ENCODE assay signal across 10 cellular contexts in the genomic region with DNA sequence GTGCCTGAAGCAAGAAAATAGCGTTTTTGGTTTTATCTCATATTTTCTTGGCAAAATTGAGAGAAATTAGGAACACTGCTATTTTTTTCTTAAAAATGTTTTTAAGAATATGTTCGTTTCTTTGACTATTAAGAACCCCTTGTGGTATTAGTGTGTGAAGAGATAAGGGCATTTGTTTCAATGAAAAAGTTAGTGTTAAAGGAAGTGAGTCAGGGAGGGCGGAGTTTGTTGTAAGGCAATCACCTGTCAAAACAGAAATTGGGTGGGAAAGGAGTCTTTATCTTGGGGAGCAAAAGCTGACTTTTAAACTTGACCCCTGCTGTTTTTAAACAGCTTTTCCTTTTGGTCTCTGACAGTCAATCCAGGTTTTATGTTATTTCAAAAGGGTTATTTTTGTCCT. TPM values are rescaled to one million over a fixed set of nuclear protein-coding genes. Genes with fewer than 3 reads are reported as not detected.
DNase-seq lines count a peak whose midpoint lies in the region; ATAC-seq and TF ChIP-seq lines count a peak whose summit lies in the region.
"Had no signal": no experiment of that assay in that cellular context is flagged by ENCODE, and none has a peak within 500 bp of the region (broad histone marks: within the 10 kb centered on the region; RNA-seq: fewer than 3 reads in every experiment).

No MANE protein-coding gene starts in this region.

- DNase-seq in SIG-M5 treated with dmso at 0.1 percent for 504 hours (lab: John Stamatoyannopoulos, UW; ENCODE audit: unreplicated experiment): peak; percentile 37
- no peak for DNase-seq in SIG-M5 (lab: John Stamatoyannopoulos, UW)
- no peak for DNase-seq in PC-9
- DNase-seq in chondrocyte (ENCODE audit: low spot score): no peak
- no peak for DNase-seq in psoas muscle
- no peak for DNase-seq in stomach
- DNase-seq: 8988T, NCI-H524 had no signal

- H3K9me3 ChIP-seq in PC-9 (ENCODE audit: insufficient read depth, low read depth) (no peaks in the 10 kb centered on the region), psoas muscle (no peaks in the 10 kb centered on the region), stomach (no peaks in the 10 kb centered on the region)

- peaks cover 29% of the 10 kb centered on the region for H3K36me3 ChIP-seq in PC-9 (ENCODE audit: low read depth)
- no peaks in the 10 kb centered on the region for H3K36me3 ChIP-seq in psoas muscle (ENCODE audit: insufficient read depth in 1 of 2, low read depth in 1 of 2)
- peaks cover 0 to 9% (median 6%) of the 10 kb centered on the region in 4 donors for H3K36me3 ChIP-seq in stomach

- H3K79me2 ChIP-seq in PC-9 (ENCODE audit: low read depth): peaks cover 73% of the 10 kb centered on the region

- peak overlapping the region; percentile 96 for H3K4me3 Mint-ChIP-seq in chondrocyte (ENCODE audit: unreplicated experiment)
- no peak overlapping the region for H3K4me3 Mint-ChIP-seq in stimulated activated memory B cell treated with anti-CD40 and anti-IgM and Interleukin-4, amounts not matched to agents 10 μg/mL and 1 μg/mL and 100 μg/mL, for 72 hours

- peaks cover 10% of the 10 kb centered on the region for H3F3A ChIP-seq in PC-9 (ENCODE audit: insufficient read depth, low read depth)

- no peaks in the 10 kb centered on the region for H3K27me3 Mint-ChIP-seq in chondrocyte (ENCODE audit: low read depth)
- no peaks in the 10 kb centered on the region for H3K27me3 Mint-ChIP-seq in stimulated activated memory B cell treated with anti-CD40 and anti-IgM and Interleukin-4, amounts not matched to agents 10 μg/mL and 1 μg/mL and 100 μg/mL, for 72 hours

- H4K20me1 ChIP-seq in PC-9 (ENCODE audit: insufficient read depth): peaks cover 32% of the 10 kb centered on the region

- intact Hi-C loops in PC-9 (cut with micrococcal nuclease; ENCODE audit: unreplicated experiment): loop anchor here (10.0 kb wide), 1 partner anchor 809 kb away; no protein-coding TSS in a partner anchor
- intact Hi-C loops in psoas muscle (cut with DNase I): no loop called here
- intact Hi-C loops in stomach (cut with DNase I; ENCODE audit: low total_unique reads): no loop called here

- H3K27me3 ChIP-seq in PC-9 (ENCODE audit: insufficient read depth, low read depth) (no peaks in the 10 kb centered on the region), psoas muscle (ENCODE audit: insufficient read depth in 3 of 3, low read length in 2 of 3) (no peaks in the 10 kb centered on the region), stomach (no peaks in the 10 kb centered on the region)

- ATAC-seq in psoas muscle (no peak), GM18870 (IDR thresholded peaks at IDR 0.05; ENCODE audit: unreplicated experiment) (no peak)
- no peak for ATAC-seq in stimulated activated memory B cell treated with anti-CD40 and anti-IgM and Interleukin-4, amounts not matched to agents 10 μg/mL and 1 μg/mL and 100 μg/mL, for 72 hours

- H3K4me1 ChIP-seq in PC-9 (replicated peaks; ENCODE audit: insufficient read depth) (peaks cover 42% of the 10 kb centered on the region), psoas muscle (peaks cover 15% of the 10 kb centered on the region), stomach (peaks cover 23 to 65% (median 34%) of the 10 kb centered on the region in 4 donors)

- BruUV-seq in PC-9 (replicated peaks; lab: Mats Ljungman, UMichigan): no TSS peak

- H2AFZ ChIP-seq in PC-9: no peak overlapping the region

- H3K27ac ChIP-seq in PC-9: peak overlapping the region; percentile 25
- H3K27ac ChIP-seq in psoas muscle: no peak overlapping the region
- H3K27ac ChIP-seq in stomach: peak overlapping the region in 1 of 5 donors; percentile 8

- peak overlapping the region; percentile 73 for H3K4me2 ChIP-seq in PC-9

- no peak for TF ChIP-seq CTCF in PC-9 (conservative IDR thresholded peaks at IDR 0.05)
- no peak for TF ChIP-seq CTCF in chondrocyte (IDR thresholded peaks at IDR 0.05)
- no peak for TF ChIP-seq CTCF in psoas muscle (IDR thresholded peaks at IDR 0.05)
- TF ChIP-seq CTCF in stomach (IDR thresholded peaks at IDR 0.05): no peak

- WGBS in psoas muscle, 3 donors: 80 to 84% (median 82%) methylated on average over 3 of the region's 3 CpGs
- 44 to 63% (median 54%) methylated on average over 3 of the region's 3 CpGs for WGBS in stomach, 5 donors

- no peak for TF ChIP-seq EP300 in stomach (IDR thresholded peaks at IDR 0.05)

- CTCF ChIA-PET in PC-9 (lab: Charles Lee): no interaction called here

- no peaks in the 10 kb centered on the region for H3K36me3 Mint-ChIP-seq in chondrocyte (ENCODE audit: low read depth)
- H3K36me3 Mint-ChIP-seq in stimulated activated memory B cell treated with anti-CD40 and anti-IgM and Interleukin-4, amounts not matched to agents 10 μg/mL and 1 μg/mL and 100 μg/mL, for 72 hours: peaks cover 6% of the 10 kb centered on the region

- POLR2A ChIA-PET in PC-9 (lab: Charles Lee; ENCODE audit: unreplicated experiment): no interaction called here

- H3K9me3 Mint-ChIP-seq in chondrocyte (ENCODE audit: low read depth): no peaks in the 10 kb centered on the region
- H3K9me3 Mint-ChIP-seq in stimulated activated memory B cell treated with anti-CD40 and anti-IgM and Interleukin-4, amounts not matched to agents 10 μg/mL and 1 μg/mL and 100 μg/mL, for 72 hours: no peaks in the 10 kb centered on the region

- H3K27ac Mint-ChIP-seq in chondrocyte (ENCODE audit: unreplicated experiment): no peak overlapping the region
- H3K27ac Mint-ChIP-seq in stimulated activated memory B cell treated with anti-CD40 and anti-IgM and Interleukin-4, amounts not matched to agents 10 μg/mL and 1 μg/mL and 100 μg/mL, for 72 hours: no peak overlapping the region

- no peak for TF ChIP-seq POLR2A in stomach (IDR thresholded peaks at IDR 0.05)

- peaks cover 41% of the 10 kb centered on the region for H3K4me1 Mint-ChIP-seq in chondrocyte (ENCODE audit: low read depth)
- peaks cover 49% of the 10 kb centered on the region for H3K4me1 Mint-ChIP-seq in stimulated activated memory B cell treated with anti-CD40 and anti-IgM and Interleukin-4, amounts not matched to agents 10 μg/mL and 1 μg/mL and 100 μg/mL, for 72 hours

- H3K4me3 ChIP-seq in PC-9 (peak overlapping the region; percentile 97; the same call in 1 of the 2 replicates), psoas muscle (peak overlapping the region; percentile 23), stomach (peak overlapping the region in 2 of 4 donors; percentile 1 to 67)

- H3K9me2 ChIP-seq in PC-9 (ENCODE audit: insufficient read depth): no peaks in the 10 kb centered on the region

RNA-seq across cellular contexts. Expression of a gene that starts 4.2 kb away (rescaled TPM):
- total RNA-seq in PC-9 (2021) (31.1 and 38.2 TPM in 2 replicates), chondrocyte (10.6 to 12.3 TPM (median 11.0 TPM) in 3 replicates), psoas muscle (1 to 10 TPM; 1.8 to 3.2 (median 2.7) TPM), stomach (10 to 100 TPM in 4 of 5 donors, 1 to 10 TPM in 1; 1.2 to 30.7 (median 22.2) TPM)
- polyA plus RNA-seq in psoas muscle (1 to 10 TPM in 2 of 3 donors, under 1 TPM in 1; 0.49 to 1.5 (median 1.4) TPM), stomach (1 to 10 TPM; 4.7 to 9.9 (median 4.9) TPM)
